8 cellular contexts compared by ENCODE assay signal in genomic region chr6:155314092-155314772, GRCh38. TPM values are rescaled to one million over a fixed set of nuclear protein-coding genes. Genes with fewer than 3 reads are reported as not detected.
DNase-seq lines count a peak whose midpoint lies in the region; TF ChIP-seq lines count a peak whose summit lies in the region.

Gene TFB1M (minus strand): TSS chr6:155314484. CDS start chr6:155314428, 56 bp downstream.

- peaks cover 15% of the 10 kb centered on the region for H3K4me1 Mint-ChIP-seq in nephron
- peaks cover 50% of the 10 kb centered on the region for H3K4me1 Mint-ChIP-seq in stimulated activated naive CD8-positive, alpha-beta T cell treated with anti-CD3 and anti-CD28 coated beads, Interleukin-15, Interleukin-2, amounts not matched to agents 100 ng/mL and 50 ng/mL, for 24 hours (ENCODE audit: low read depth)

- peaks cover 13% of the 10 kb centered on the region for H3K36me3 Mint-ChIP-seq in nephron (ENCODE audit: low read depth)
- H3K36me3 Mint-ChIP-seq in stimulated activated naive CD8-positive, alpha-beta T cell treated with anti-CD3 and anti-CD28 coated beads, Interleukin-15, Interleukin-2, amounts not matched to agents 100 ng/mL and 50 ng/mL, for 24 hours (ENCODE audit: low read depth): peaks cover 30% of the 10 kb centered on the region

- H3K9me3 Mint-ChIP-seq in nephron: no peaks in the 10 kb centered on the region
- no peaks in the 10 kb centered on the region for H3K9me3 Mint-ChIP-seq in stimulated activated naive CD8-positive, alpha-beta T cell treated with anti-CD3 and anti-CD28 coated beads, Interleukin-15, Interleukin-2, amounts not matched to agents 100 ng/mL and 50 ng/mL, for 24 hours

- TF ChIP-seq CTCF in fibroblast of the aortic adventitia (IDR thresholded peaks at IDR 0.05; ENCODE audit: insufficient read depth, low read length): no peak
- no peak for TF ChIP-seq CTCF in nephron (IDR thresholded peaks at IDR 0.05; ENCODE audit: unreplicated experiment in 3 of 3)

- DNase-seq in EL (peak; percentile 99), H4 (ENCODE audit: low spot score) (peak; percentile 96), LoVo (ENCODE audit: low spot score) (peak; percentile 97), SHP77 treated with DMSO at 0.1 percent for 48 hours (lab: John Stamatoyannopoulos, UW) (peak; percentile 96), fibroblast of the aortic adventitia (ENCODE audit: low read depth) (peak; percentile 99)
- peak; percentile 100 for DNase-seq in activated effector memory CD4-positive, alpha-beta T cell treated with anti-CD3 and anti-CD28 coated beads, Interleukin-2, amount 50 U/mL, for 16 hours

- H3K27me3 Mint-ChIP-seq in nephron (ENCODE audit: low read depth): no peaks in the 10 kb centered on the region
- H3K27me3 Mint-ChIP-seq in stimulated activated naive CD8-positive, alpha-beta T cell treated with anti-CD3 and anti-CD28 coated beads, Interleukin-15, Interleukin-2, amounts not matched to agents 100 ng/mL and 50 ng/mL, for 24 hours: no peaks in the 10 kb centered on the region

- H3K27ac Mint-ChIP-seq in nephron: peak within 1 kb of the TSS; percentile 80 to 89 (median 88)
- peak within 1 kb of the TSS; percentile 97 for H3K27ac Mint-ChIP-seq in stimulated activated naive CD8-positive, alpha-beta T cell treated with anti-CD3 and anti-CD28 coated beads, Interleukin-15, Interleukin-2, amounts not matched to agents 100 ng/mL and 50 ng/mL, for 24 hours

- peak within 1 kb of the TSS; percentile 97 to 98 (median 98) for H3K4me3 Mint-ChIP-seq in nephron
- H3K4me3 Mint-ChIP-seq in stimulated activated naive CD8-positive, alpha-beta T cell treated with anti-CD3 and anti-CD28 coated beads, Interleukin-15, Interleukin-2, amounts not matched to agents 100 ng/mL and 50 ng/mL, for 24 hours: peak within 1 kb of the TSS; percentile 95

- H3K4me3 ChIP-seq in fibroblast of the aortic adventitia (ENCODE audit: low read depth, low read length): peak within 1 kb of the TSS; percentile 97

RNA-seq across cellular contexts. Expression of gene TFB1M, which starts in this region (rescaled TPM):
- 8.4 and 15.6 TPM in 2 replicates for total RNA-seq in H4 (2014; rRNA removed; shearing (Covaris generic))
- 20.0 and 22.6 TPM in 2 replicates for total RNA-seq in fibroblast of the aortic adventitia (ENCODE audit: low replicate concordance)

Comparison
In these comparisons a context has a peak if more than half of its experiments do, and no peak if none do; other contexts are left out.
1. Peak in every context shown above with its lines: DNase-seq and H3K4me3 ChIP-seq.